Comparison of ENCODE assay signal across 18 cellular contexts in the genomic region with DNA sequence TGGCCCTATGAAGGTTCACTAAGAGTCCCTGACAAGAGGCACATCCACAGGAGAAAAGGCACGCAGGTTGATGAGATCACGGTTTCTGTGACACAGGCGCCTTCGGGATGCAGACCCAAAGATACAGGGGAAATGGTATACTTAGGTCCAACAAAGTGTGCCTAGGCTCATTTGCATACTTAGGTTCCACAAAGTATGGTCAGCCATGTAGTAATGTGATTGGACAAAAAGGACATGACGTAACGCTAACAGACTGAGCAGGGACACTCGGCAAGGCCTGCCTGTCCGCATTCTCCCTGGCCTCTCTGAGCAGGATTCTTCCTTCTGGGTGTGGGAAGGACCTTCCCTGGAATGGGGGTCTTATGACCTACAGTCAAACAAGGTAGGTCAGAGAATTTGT.
DNase-seq lines count a peak whose midpoint lies in the region; ATAC-seq, FAIRE-seq and TF ChIP-seq lines count a peak whose summit lies in the region.
"Had no signal": no experiment of that assay in that cellular context is flagged by ENCODE, and none has a peak within 500 bp of the region (broad histone marks: within the 10 kb centered on the region; RNA-seq: fewer than 3 reads in every experiment).

No MANE protein-coding gene starts in this region.

- whole genome bisulfite sequencing in gastroesophageal sphincter (ENCODE audit: low coverage in 1 of 2), 2 donors = 96 to 100% methylated on average over 4 to 6 of the region's 8 CpGs

- no peak for TF ChIP-seq POLR2A in gastroesophageal sphincter (IDR thresholded peaks at IDR 0.05)

- no peaks in the 10 kb centered on the region for H3K27me3 Mint-ChIP-seq in activated T-cell treated with anti-CD3 and anti-CD28 coated beads, Interleukin-2, amount 50 U/mL, for 4 hours (ENCODE audit: low read depth)
- no peaks in the 10 kb centered on the region for H3K27me3 Mint-ChIP-seq in astrocyte (ENCODE audit: low read depth, unreplicated experiment)

- peaks cover 100% of the 10 kb centered on the region for H3K4me1 Mint-ChIP-seq in activated T-cell treated with anti-CD3 and anti-CD28 coated beads, Interleukin-2, amount 50 U/mL, for 4 hours (ENCODE audit: low read depth)
- peaks cover 14% of the 10 kb centered on the region for H3K4me1 Mint-ChIP-seq in astrocyte (ENCODE audit: low read depth, unreplicated experiment)

- H3K4me3 ChIP-seq in astrocyte (ENCODE audit: insufficient read depth, low read depth, low read length) (no peak overlapping the region), neutrophil (ENCODE audit: low read depth in 1 of 2, low read length in 1 of 2) (peak overlapping the region in 1 of 2 experiments; percentile 29), gastroesophageal sphincter (no peak overlapping the region)
- H3K4me3 ChIP-seq: skin epidermis, vagina had no signal

- H3K4me1 ChIP-seq in astrocyte (ENCODE audit: insufficient read depth, low read length) (no peaks in the 10 kb centered on the region), neutrophil (ENCODE audit: control insufficient read depth in 1 of 2, insufficient read depth in 1 of 2, low read depth in 1 of 2, low read length in 1 of 2) (peaks cover 65 to 78% of the 10 kb centered on the region in 2 experiments), gastroesophageal sphincter (peaks cover 0 to 60% (median 4%) of the 10 kb centered on the region in 3 donors)

- H3K4me3 Mint-ChIP-seq in activated T-cell treated with anti-CD3 and anti-CD28 coated beads, Interleukin-2, amount 50 U/mL, for 4 hours = peak overlapping the region; percentile 61
- peak overlapping the region; percentile 28 for H3K4me3 Mint-ChIP-seq in astrocyte (ENCODE audit: unreplicated experiment)

- H3K79me2 ChIP-seq in astrocyte (ENCODE audit: insufficient read depth, low read length) = no peaks in the 10 kb centered on the region

- H4K20me1 ChIP-seq in astrocyte (ENCODE audit: insufficient read depth, low read length) = no peaks in the 10 kb centered on the region

- no peak for DNase-seq in activated T-cell treated with anti-CD3 and anti-CD28 coated beads, Interleukin-2, amount 50 U/mL, for 4 hours
- DNase-seq in activated T-cell treated with anti-CD3 and anti-CD28 coated beads, Interleukin-2, amount 50 U/mL, for 48 hours = no peak
- DNase-seq in astrocyte (ENCODE audit: low read depth) (no peak), GDM1 (lab: John Stamatoyannopoulos, UW) (no peak), HT-29 (ENCODE audit: low spot score) (no peak)
- DNase-seq: activated CD4-positive, CD25-positive, alpha-beta regulatory T cell treated with anti-CD3 and anti-CD28 coated beads, Interleukin-2, amount 50 U/mL, for 72 hours; activated effector memory CD4-positive, alpha-beta T cell treated with Interleukin-2 at 50 U/mL for 16 hours; effector CD4-positive, alpha-beta T cell; KG1; left colon; NCI-H1436 treated with DMSO at 0.1 percent for 48 hours; NCI-H226; NK-92 treated with Interleukin-12 subunit alpha and Interleukin-12 subunit beta, amount 100 ng/mL, for 24 hours had no signal

- peak overlapping the region; percentile 80 for H3K27ac ChIP-seq in KOPT-K1 (ENCODE audit: low read depth, low read length, poor library complexity, severe bottlenecking)
- H3K27ac ChIP-seq in astrocyte (ENCODE audit: low read depth, low read length) = no peak overlapping the region
- peak overlapping the region; percentile 62 for H3K27ac ChIP-seq in neutrophil
- H3K27ac ChIP-seq in gastroesophageal sphincter = no peak overlapping the region
- H3K27ac ChIP-seq: vagina had no signal

- H3K27ac Mint-ChIP-seq in astrocyte (ENCODE audit: unreplicated experiment) = peak overlapping the region; percentile 28

- TF ChIP-seq EP300 in gastroesophageal sphincter (IDR thresholded peaks at IDR 0.05) = no peak

- no peak for TF ChIP-seq CTCF in astrocyte (IDR thresholded peaks at IDR 0.05; ENCODE audit: insufficient read depth, low read depth, low read length)
- TF ChIP-seq CTCF in neutrophil (IDR thresholded peaks at IDR 0.05) = no peak
- no peak for TF ChIP-seq CTCF in gastroesophageal sphincter (IDR thresholded peaks at IDR 0.05)

- H3K9me3 Mint-ChIP-seq in activated T-cell treated with anti-CD3 and anti-CD28 coated beads, Interleukin-2, amount 50 U/mL, for 4 hours = no peaks in the 10 kb centered on the region
- peaks cover 2% of the 10 kb centered on the region for H3K9me3 Mint-ChIP-seq in astrocyte (ENCODE audit: unreplicated experiment)

- H3K9me3 ChIP-seq in KOPT-K1 (ENCODE audit: insufficient read depth, low read length, poor library complexity, severe bottlenecking) (no peaks in the 10 kb centered on the region), astrocyte (ENCODE audit: insufficient read depth, low read depth, low read length) (no peaks in the 10 kb centered on the region), neutrophil (no peaks in the 10 kb centered on the region), gastroesophageal sphincter (no peaks in the 10 kb centered on the region)
- H3K9me3 ChIP-seq: vagina had no signal

- no peak for FAIRE-seq in astrocyte (lab: Jason Lieb, UNC)

- no peak overlapping the region for H3K9ac ChIP-seq in astrocyte (ENCODE audit: low read length)

- H3K27me3 ChIP-seq in astrocyte (ENCODE audit: insufficient read depth, low read length) (no peaks in the 10 kb centered on the region), neutrophil (no peaks in the 10 kb centered on the region), gastroesophageal sphincter (no peaks in the 10 kb centered on the region)
- H3K27me3 ChIP-seq: vagina had no signal

- no peak for ATAC-seq in activated T-cell treated with anti-CD3 and anti-CD28 coated beads, Interleukin-2, amount 50 U/mL, for 4 hours
- ATAC-seq in gastroesophageal sphincter = no peak
- ATAC-seq: left colon had no signal

- peaks cover 80% of the 10 kb centered on the region for H3K36me3 ChIP-seq in KOPT-K1 (ENCODE audit: insufficient read depth, low read length)
- no peaks in the 10 kb centered on the region for H3K36me3 ChIP-seq in astrocyte (ENCODE audit: insufficient read depth, low read length)
- peaks cover 77% of the 10 kb centered on the region for H3K36me3 ChIP-seq in neutrophil
- peaks cover 0 to 29% of the 10 kb centered on the region in 2 donors for H3K36me3 ChIP-seq in gastroesophageal sphincter
- H3K36me3 ChIP-seq: vagina had no signal

- H3K4me2 ChIP-seq in astrocyte (ENCODE audit: low read length) = no peak overlapping the region

- peaks cover 56% of the 10 kb centered on the region for H3K36me3 Mint-ChIP-seq in activated T-cell treated with anti-CD3 and anti-CD28 coated beads, Interleukin-2, amount 50 U/mL, for 4 hours (ENCODE audit: insufficient read depth)
- peaks cover 2% of the 10 kb centered on the region for H3K36me3 Mint-ChIP-seq in astrocyte (ENCODE audit: low read depth, unreplicated experiment)

- H2AFZ ChIP-seq in astrocyte (ENCODE audit: low read depth, low read length) = no peak overlapping the region

Comparison
In these comparisons a context has a peak if more than half of its experiments do, and no peak if none do; other contexts are left out.
1. H3K27ac ChIP-seq: peak in KOPT-K1 (single experiment) and neutrophil (single experiment); none in astrocyte (single experiment) and gastroesophageal sphincter (0 of 4).